ENCODE assay signal across 10 cellular contexts in the genomic region with DNA sequence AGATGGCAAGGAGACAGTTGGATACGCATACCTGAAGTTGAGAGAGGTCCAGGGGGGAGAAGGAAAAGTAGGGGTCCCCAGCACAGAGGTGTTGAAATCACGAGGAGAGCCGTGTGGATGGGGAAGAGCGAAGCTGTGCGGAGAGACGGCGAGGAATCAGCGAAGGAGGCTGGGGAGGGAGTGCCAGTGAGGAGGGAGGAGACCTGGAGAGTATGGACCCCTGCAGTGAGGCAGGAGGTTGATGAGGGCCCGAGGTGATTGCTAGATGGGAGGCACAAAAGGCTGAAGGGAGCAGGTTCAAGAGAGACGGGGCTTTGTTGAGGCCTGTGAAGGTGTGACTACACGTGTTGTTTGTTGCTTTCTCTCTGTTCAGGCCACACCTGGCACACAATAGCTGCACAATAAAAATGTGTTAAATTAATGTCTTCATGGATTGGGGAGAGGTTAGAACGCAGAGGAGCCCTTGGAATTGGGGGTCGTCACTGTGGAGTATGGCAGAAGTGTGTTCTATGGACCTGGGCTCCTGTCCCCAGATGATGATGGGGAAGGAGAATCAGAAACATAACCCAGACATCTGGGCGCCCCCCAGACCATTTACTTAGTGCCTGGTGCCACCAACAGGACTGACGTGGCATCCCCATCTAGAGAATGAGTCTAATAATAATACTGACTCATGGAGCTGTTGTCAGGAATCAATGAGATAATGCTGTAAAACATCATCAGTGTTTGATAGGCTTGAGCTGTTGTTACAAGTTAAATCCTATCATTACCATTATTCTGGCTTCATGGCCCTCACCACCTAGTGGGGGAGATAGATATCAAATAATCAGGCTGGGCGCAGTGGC.
DNase-seq lines count a peak whose midpoint lies in the region; ATAC-seq, FAIRE-seq and TF ChIP-seq lines count a peak whose summit lies in the region.
"Had no signal": no experiment of that assay in that cellular context is flagged by ENCODE, and none has a peak within 500 bp of the region (broad histone marks: within the 10 kb centered on the region; RNA-seq: fewer than 3 reads in every experiment).

No MANE protein-coding gene starts in this region.

- in situ Hi-C loops in astrocyte of the spinal cord (cut with HindIII; ENCODE audit: low sequenced_read_pairs) (no loop called here), HAP-1 (cut with MboI; ENCODE audit: low sequenced_read_pairs) (no loop called here)

- H3K27ac ChIP-seq in naive thymus-derived CD4-positive, alpha-beta T cell (ENCODE audit: low read depth, low read length): no peak overlapping the region
- no peak overlapping the region for H3K27ac ChIP-seq in MM.1S (ENCODE audit: low read length)
- H3K27ac ChIP-seq: psoas muscle had no signal

- H3K9me3 Mint-ChIP-seq in naive thymus-derived CD4-positive, alpha-beta T cell: peaks cover 0 to 5% (median 0%) of the 10 kb centered on the region in 11 donors

- ATAC-seq in naive thymus-derived CD4-positive, alpha-beta T cell: no peak

- peaks cover 30% of the 10 kb centered on the region for H3F3A ChIP-seq in MM.1S (ENCODE audit: insufficient read depth, low read length)

- CTCF ChIA-PET in naive thymus-derived CD4-positive, alpha-beta T cell (lab: Charles Lee): interaction anchor here (0.5 kb wide), 1 partner anchor 191 kb away, joined by 6 read pairs; no protein-coding TSS in a partner anchor

- H3K4me1 Mint-ChIP-seq in naive thymus-derived CD4-positive, alpha-beta T cell: peaks cover 30 to 57% (median 48%) of the 10 kb centered on the region in 7 donors

- H3K27me3 ChIP-seq in naive thymus-derived CD4-positive, alpha-beta T cell (ENCODE audit: control insufficient read depth in 2 of 2, insufficient read depth in 2 of 2, low read length in 2 of 2): no peaks in the 10 kb centered on the region
- H3K27me3 ChIP-seq in HAP-1 (ENCODE audit: low read depth) (no peaks in the 10 kb centered on the region), MM.1S (replicated peaks; ENCODE audit: insufficient read depth, low read length) (no peaks in the 10 kb centered on the region)

- H3K79me2 ChIP-seq in MM.1S (ENCODE audit: low read length): 0 out of 2 replicates have a peak, but pooled peaks cover 3% of the 10 kb centered on the region

- peak; percentile 29 for TF ChIP-seq CTCF in astrocyte of the spinal cord (IDR thresholded peaks at IDR 0.05; ENCODE audit: low read depth, low read length)
- no peak for TF ChIP-seq CTCF in MM.1S (IDR thresholded peaks at IDR 0.05; ENCODE audit: low read length)

- no peak overlapping the region for H3K4me3 ChIP-seq in astrocyte of the spinal cord (ENCODE audit: low read depth, low read length)
- H3K4me3 ChIP-seq in naive thymus-derived CD4-positive, alpha-beta T cell (ENCODE audit: low read length): no peak overlapping the region
- H3K4me3 ChIP-seq in HAP-1: no peak overlapping the region
- H3K4me3 ChIP-seq in MM.1S (ENCODE audit: low read length): no peak overlapping the region
- H3K4me3 ChIP-seq: psoas muscle had no signal

- H2AFZ ChIP-seq in MM.1S (ENCODE audit: low read length): no peak overlapping the region

- H4K20me1 ChIP-seq in MM.1S (ENCODE audit: insufficient read depth, low read length): no peaks in the 10 kb centered on the region

- no peak overlapping the region for H3K9ac ChIP-seq in MM.1S (ENCODE audit: low read length)

- H3K4me3 Mint-ChIP-seq in naive thymus-derived CD4-positive, alpha-beta T cell: peak overlapping the region in 1 of 10 donors; percentile 58

- H3K4me2 ChIP-seq in MM.1S (ENCODE audit: low read depth, low read length): no peak overlapping the region

- H3K36me3 Mint-ChIP-seq in naive thymus-derived CD4-positive, alpha-beta T cell: peaks cover 0 to 7% (median 2%) of the 10 kb centered on the region in 5 donors

- intact Hi-C loops in naive thymus-derived CD4-positive, alpha-beta T cell (cut with micrococcal nuclease): loop anchor here (5.0 kb wide), 3 partner anchors 188 to 573 kb away; a partner anchor contains a TSS

- peaks cover 0 to 2% (median 0%) of the 10 kb centered on the region in 5 donors for H3K27me3 Mint-ChIP-seq in naive thymus-derived CD4-positive, alpha-beta T cell

- peak overlapping the region in 7 of 9 donors; percentile 32 to 96 (median 79) for H3K27ac Mint-ChIP-seq in naive thymus-derived CD4-positive, alpha-beta T cell

- POLR2A ChIA-PET in naive thymus-derived CD4-positive, alpha-beta T cell (lab: Charles Lee): no interaction called here

- DNase-seq in EH (ENCODE audit: low read depth) (peak; percentile 72), HTR-8/SVneo (ENCODE audit: insufficient read length, low spot score) (peak; percentile 41), astrocyte of the spinal cord (ENCODE audit: low read depth, low spot score) (peak; percentile 61), KG1 (lab: John Stamatoyannopoulos, UW) (no peak), HAP-1 (ENCODE audit: low spot score in 2 of 2) (no peak), MM.1S (no peak)
- no peak for DNase-seq in naive thymus-derived CD4-positive, alpha-beta T cell
- DNase-seq: NCI-H2081 treated with DMSO at 0.1 percent for 48 hours, psoas muscle had no signal

- H3K9me3 ChIP-seq in naive thymus-derived CD4-positive, alpha-beta T cell (ENCODE audit: control insufficient read depth in 2 of 3, low read length in 3 of 3): no peaks in the 10 kb centered on the region
- peaks cover 4% of the 10 kb centered on the region; the same call in 1 of the 2 replicates for H3K9me3 ChIP-seq in HAP-1
- H3K9me3 ChIP-seq in MM.1S (replicated peaks; ENCODE audit: insufficient read depth, low read length): no peaks in the 10 kb centered on the region
- H3K9me3 ChIP-seq: psoas muscle had no signal

- no peaks in the 10 kb centered on the region for H3K36me3 ChIP-seq in naive thymus-derived CD4-positive, alpha-beta T cell (ENCODE audit: control insufficient read depth in 2 of 3, insufficient read depth in 3 of 3, low read length in 3 of 3)
- H3K36me3 ChIP-seq in HAP-1 (replicated peaks) (no peaks in the 10 kb centered on the region), MM.1S (replicated peaks; ENCODE audit: insufficient read depth, low read length) (no peaks in the 10 kb centered on the region)

- H3K9me2 ChIP-seq in MM.1S (replicated peaks; ENCODE audit: insufficient read depth, low read length): no peaks in the 10 kb centered on the region

- FAIRE-seq in HTR-8/SVneo (lab: Jason Lieb, UNC): no peak
- FAIRE-seq: colon had no signal

- peaks cover 17 to 33% of the 10 kb centered on the region in 2 donors for H3K4me1 ChIP-seq in naive thymus-derived CD4-positive, alpha-beta T cell (ENCODE audit: control insufficient read depth in 2 of 2, insufficient read depth in 2 of 2, low read length in 2 of 2)
- no peaks in the 10 kb centered on the region for H3K4me1 ChIP-seq in HAP-1
- H3K4me1 ChIP-seq in MM.1S (ENCODE audit: low read length): peaks cover 24% of the 10 kb centered on the region
- H3K4me1 ChIP-seq: psoas muscle had no signal

Comparison
In these comparisons a context has a peak if more than half of its experiments do, and no peak if none do; other contexts are left out.
1. DNase-seq: peak in EH (single experiment), HTR-8/SVneo (single experiment) and astrocyte of the spinal cord (single experiment); none in naive thymus-derived CD4-positive, alpha-beta T cell (0 of 9), KG1 (single experiment), HAP-1 (0 of 2) and MM.1S (single experiment).